2 cellular contexts compared by ENCODE assay signal in the genomic region with DNA sequence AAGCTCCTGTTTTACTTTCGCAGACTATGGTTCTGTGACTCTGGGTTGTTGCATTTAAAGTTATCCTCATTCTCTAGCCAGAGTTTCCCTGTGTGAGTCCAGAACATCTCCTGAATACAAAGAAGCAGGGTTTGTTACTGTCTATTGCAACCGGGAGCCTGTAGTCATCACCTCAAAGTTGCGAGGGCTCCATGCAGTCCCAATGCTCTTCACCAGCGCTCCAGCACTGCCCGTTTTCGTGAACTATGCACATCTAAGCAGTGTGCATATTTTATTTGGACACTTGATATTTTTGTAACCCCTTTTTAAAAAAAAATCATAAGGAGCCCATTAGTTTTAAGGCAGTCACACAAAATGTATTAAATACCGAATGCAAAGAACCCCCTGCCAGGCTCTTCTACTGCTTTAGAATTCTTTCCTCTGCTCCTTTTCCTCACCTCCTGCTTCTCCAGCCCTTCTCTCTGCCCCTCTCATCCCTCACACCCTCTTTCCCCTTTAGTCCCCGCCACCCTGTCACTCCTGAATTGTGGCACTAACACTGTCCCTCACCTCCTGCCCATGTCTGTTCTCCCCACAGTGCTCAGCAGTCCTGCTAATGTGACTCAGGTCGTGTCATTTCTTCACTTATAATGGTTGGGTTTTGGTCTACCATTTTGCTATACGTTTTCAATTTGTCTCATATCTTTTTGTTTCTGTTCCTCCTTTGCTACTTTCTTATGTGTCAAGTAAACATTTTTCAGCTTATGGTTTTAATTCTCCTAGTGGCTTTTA.
TF ChIP-seq lines count a peak whose summit lies in the region.

No MANE protein-coding gene starts in this region.

TF ChIP-seq in SK-N-SH, 30 proteins besides CTCF, POLR2A, EP300 and RAD21 (continued from another document):
- TF ChIP-seq, protein P1, sequence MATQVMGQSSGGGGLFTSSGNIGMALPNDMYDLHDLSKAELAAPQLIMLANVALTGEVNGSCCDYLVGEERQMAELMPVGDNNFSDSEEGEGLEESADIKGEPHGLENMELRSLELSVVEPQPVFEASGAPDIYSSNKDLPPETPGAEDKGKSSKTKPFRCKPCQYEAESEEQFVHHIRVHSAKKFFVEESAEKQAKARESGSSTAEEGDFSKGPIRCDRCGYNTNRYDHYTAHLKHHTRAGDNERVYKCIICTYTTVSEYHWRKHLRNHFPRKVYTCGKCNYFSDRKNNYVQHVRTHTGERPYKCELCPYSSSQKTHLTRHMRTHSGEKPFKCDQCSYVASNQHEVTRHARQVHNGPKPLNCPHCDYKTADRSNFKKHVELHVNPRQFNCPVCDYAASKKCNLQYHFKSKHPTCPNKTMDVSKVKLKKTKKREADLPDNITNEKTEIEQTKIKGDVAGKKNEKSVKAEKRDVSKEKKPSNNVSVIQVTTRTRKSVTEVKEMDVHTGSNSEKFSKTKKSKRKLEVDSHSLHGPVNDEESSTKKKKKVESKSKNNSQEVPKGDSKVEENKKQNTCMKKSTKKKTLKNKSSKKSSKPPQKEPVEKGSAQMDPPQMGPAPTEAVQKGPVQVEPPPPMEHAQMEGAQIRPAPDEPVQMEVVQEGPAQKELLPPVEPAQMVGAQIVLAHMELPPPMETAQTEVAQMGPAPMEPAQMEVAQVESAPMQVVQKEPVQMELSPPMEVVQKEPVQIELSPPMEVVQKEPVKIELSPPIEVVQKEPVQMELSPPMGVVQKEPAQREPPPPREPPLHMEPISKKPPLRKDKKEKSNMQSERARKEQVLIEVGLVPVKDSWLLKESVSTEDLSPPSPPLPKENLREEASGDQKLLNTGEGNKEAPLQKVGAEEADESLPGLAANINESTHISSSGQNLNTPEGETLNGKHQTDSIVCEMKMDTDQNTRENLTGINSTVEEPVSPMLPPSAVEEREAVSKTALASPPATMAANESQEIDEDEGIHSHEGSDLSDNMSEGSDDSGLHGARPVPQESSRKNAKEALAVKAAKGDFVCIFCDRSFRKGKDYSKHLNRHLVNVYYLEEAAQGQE (IDR thresholded peaks at IDR 0.05; ENCODE audit: low read depth, low read length) = no peak
- no peak for TF ChIP-seq EZH2phosphoT487 (IDR thresholded peaks at IDR 0.05; ENCODE audit: borderline replicate concordance, low read depth)
- no peak for TF ChIP-seq JUND (IDR thresholded peaks at IDR 0.05)
- no peak for TF ChIP-seq GATA2 (CRISPR knock-in tag; IDR thresholded peaks at IDR 0.05)
- TF ChIP-seq ELF1 (IDR thresholded peaks at IDR 0.05) = no peak
- TF ChIP-seq MXI1 (IDR thresholded peaks at IDR 0.05; ENCODE audit: low read depth, low read length) = no peak
- no peak for TF ChIP-seq FOXJ3 (CRISPR knock-in tag; IDR thresholded peaks at IDR 0.05)
- no peak for TF ChIP-seq NRF1 (IDR thresholded peaks at IDR 0.05; ENCODE audit: low read depth, low read length)

TF ChIP-seq in SK-N-SH treated with all-trans-retinoic acid at 6 μM for 48 hours, 23 proteins besides CTCF, POLR2A, EP300 and RAD21 (continued from another document):
- no peak for TF ChIP-seq ZNF70 (CRISPR knock-in tag; IDR thresholded peaks at IDR 0.05)
- TF ChIP-seq ZFP3 (CRISPR knock-in tag; IDR thresholded peaks at IDR 0.05) = no peak
- no peak for TF ChIP-seq TCF4 (CRISPR knock-in tag; IDR thresholded peaks at IDR 0.05; ENCODE audit: borderline replicate concordance)
